25 cellular contexts compared by ENCODE assay signal in the genomic region with DNA sequence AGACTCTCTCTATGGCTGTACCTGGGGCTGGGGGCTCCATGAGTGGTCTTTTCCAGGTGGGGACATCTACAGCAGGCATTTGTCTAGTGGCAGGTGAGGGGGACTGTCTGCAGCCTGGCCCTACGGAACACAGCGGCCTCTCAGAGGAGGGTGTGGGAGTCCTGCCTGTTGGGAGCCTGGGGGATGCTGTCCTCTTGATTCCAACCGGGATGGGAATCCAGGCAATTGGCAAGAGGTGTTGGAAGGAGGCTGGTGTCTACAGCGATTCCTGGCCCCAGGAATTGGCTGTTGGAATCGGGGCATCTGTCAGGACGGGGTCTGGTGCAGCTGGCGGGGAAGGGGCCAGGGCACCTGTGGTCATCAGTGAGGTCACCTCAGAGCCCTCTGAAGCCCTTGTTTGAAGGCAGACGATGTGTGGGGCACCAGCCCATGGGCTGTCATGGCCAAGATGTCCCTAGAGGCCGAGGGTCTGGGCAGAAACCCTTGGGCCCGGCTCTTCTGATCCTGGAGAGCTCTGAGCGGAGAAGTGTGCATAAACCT.
"Had no signal": no experiment of that assay in that cellular context is flagged by ENCODE, and none has a peak within 500 bp of the region (broad histone marks: within the 10 kb centered on the region; RNA-seq: fewer than 3 reads in every experiment).

No MANE protein-coding gene starts in this region.

- DNase-seq: activated CD4-positive, alpha-beta T cell treated with anti-CD3 and anti-CD28 coated beads for 36 hours; activated CD4-positive, CD25-positive, alpha-beta regulatory T cell; activated CD8-positive, alpha-beta memory T cell treated with anti-CD3 and anti-CD28 coated beads, Interleukin-2, amount 10 ng/mL, durations not matched to agents 7 days and 5 days; activated CD8-positive, alpha-beta T cell treated with anti-CD3 and anti-CD28 coated beads, Interleukin-2, amount 10 ng/mL, durations not matched to agents 7 days and 5 days; activated naive CD4-positive, alpha-beta T cell treated with anti-CD3 and anti-CD28 coated beads for 36 hours; activated naive CD8-positive, alpha-beta T cell treated with anti-CD3 and anti-CD28 coated beads for 36 hours; activated T-cell treated with anti-CD3 and anti-CD28 coated beads, Interleukin-2, amount 50 U/mL, for 48 hours; adrenal gland; cortex of kidney; effector memory CD8-positive, alpha-beta T cell; mesenchymal stem cell; stimulated activated CD4-positive, alpha-beta T cell treated with anti-CD3 and anti-CD28 coated beads, Interleukin-1b, Interleukin-23, amount 100 ng/mL, for 48 hours; stimulated activated CD4-positive, alpha-beta T cell treated with anti-CD3 and anti-CD28 coated beads, Interleukin-4, amount 100 ng/mL, for 4 hours; stimulated activated CD8-positive, alpha-beta memory T cell treated with anti-CD3 and anti-CD28 coated beads, Interleukin-4, amount 100 ng/mL, for 48 hours; stimulated activated naive CD4-positive, alpha-beta T cell; T-helper 1 cell had no signal

- H3K9me3 ChIP-seq: adrenal gland, suprapubic skin had no signal

- H3K9me3 Mint-ChIP-seq: activated naive CD8-positive, alpha-beta T cell treated with anti-CD3 and anti-CD28 coated beads for 36 hours; natural killer cell treated with Interleukin-12 subunit alpha and Interleukin-12 subunit beta and Interleukin-15 and Interleukin-18, amount 100 ng/mL, for 72 hours had no signal

- H3K4me3 ChIP-seq: adrenal gland, ascending aorta, cardiac muscle cell, skin epidermis, suprapubic skin, tibial nerve had no signal

- H3K36me3 ChIP-seq: adrenal gland, ascending aorta, cardiac muscle cell, suprapubic skin, tibial nerve had no signal

- ATAC-seq: activated CD4-positive, alpha-beta T cell treated with anti-CD3 and anti-CD28 coated beads for 36 hours; activated CD8-positive, alpha-beta memory T cell treated with anti-CD3 and anti-CD28 coated beads, Interleukin-2, amount 10 ng/mL, durations not matched to agents 7 days and 5 days; activated CD8-positive, alpha-beta T cell treated with anti-CD3 and anti-CD28 coated beads, Interleukin-2, amount 10 ng/mL, durations not matched to agents 7 days and 5 days; effector memory CD8-positive, alpha-beta T cell; natural killer cell treated with Interleukin-12 subunit alpha and Interleukin-12 subunit beta and Interleukin-15 and Interleukin-18, amount 100 ng/mL, for 72 hours; sciatic nerve had no signal

- H3K27ac ChIP-seq: adrenal gland, ascending aorta, cardiac muscle cell, skin epidermis, suprapubic skin, tibial nerve had no signal

- H3K27ac Mint-ChIP-seq: activated CD4-positive, alpha-beta T cell treated with anti-CD3 and anti-CD28 coated beads for 36 hours; activated CD8-positive, alpha-beta memory T cell treated with anti-CD3 and anti-CD28 coated beads, Interleukin-2, amount 10 ng/mL, durations not matched to agents 7 days and 5 days; activated CD8-positive, alpha-beta T cell treated with anti-CD3 and anti-CD28 coated beads, Interleukin-2, amount 10 ng/mL, durations not matched to agents 7 days and 5 days; activated naive CD4-positive, alpha-beta T cell treated with anti-CD3 and anti-CD28 coated beads for 36 hours; activated naive CD8-positive, alpha-beta T cell treated with anti-CD3 and anti-CD28 coated beads for 36 hours; brain; effector memory CD8-positive, alpha-beta T cell; natural killer cell treated with Interleukin-12 subunit alpha and Interleukin-12 subunit beta and Interleukin-15 and Interleukin-18, amount 100 ng/mL, for 72 hours; T-helper 2 cell treated with Interferon-gamma antibody and Interleukin-4, amounts not matched to agents 5 μg/mL and 100 μg/mL, for 36 hours had no signal

- H3K4me1 Mint-ChIP-seq: activated CD4-positive, alpha-beta T cell treated with anti-CD3 and anti-CD28 coated beads for 36 hours; activated CD8-positive, alpha-beta memory T cell treated with anti-CD3 and anti-CD28 coated beads, Interleukin-2, amount 10 ng/mL, durations not matched to agents 7 days and 5 days; brain had no signal

- H3K36me3 Mint-ChIP-seq: activated CD8-positive, alpha-beta memory T cell treated with anti-CD3 and anti-CD28 coated beads, Interleukin-2, amount 10 ng/mL, durations not matched to agents 7 days and 5 days; activated naive CD8-positive, alpha-beta T cell treated with anti-CD3 and anti-CD28 coated beads for 36 hours; brain; natural killer cell treated with Interleukin-12 subunit alpha and Interleukin-12 subunit beta and Interleukin-15 and Interleukin-18, amount 100 ng/mL, for 72 hours had no signal

- H3K27me3 Mint-ChIP-seq: activated CD8-positive, alpha-beta memory T cell treated with anti-CD3 and anti-CD28 coated beads, Interleukin-2, amount 10 ng/mL, durations not matched to agents 7 days and 5 days; brain had no signal

- H3K27me3 ChIP-seq: adrenal gland, ascending aorta, cardiac muscle cell, suprapubic skin, tibial nerve had no signal

- H3K4me3 Mint-ChIP-seq: activated CD4-positive, alpha-beta T cell treated with anti-CD3 and anti-CD28 coated beads for 36 hours; activated CD8-positive, alpha-beta memory T cell treated with anti-CD3 and anti-CD28 coated beads, Interleukin-2, amount 10 ng/mL, durations not matched to agents 7 days and 5 days; activated CD8-positive, alpha-beta T cell treated with anti-CD3 and anti-CD28 coated beads, Interleukin-2, amount 10 ng/mL, durations not matched to agents 7 days and 5 days; activated naive CD4-positive, alpha-beta T cell treated with anti-CD3 and anti-CD28 coated beads for 36 hours; activated naive CD8-positive, alpha-beta T cell treated with anti-CD3 and anti-CD28 coated beads for 36 hours; brain; effector memory CD8-positive, alpha-beta T cell; natural killer cell treated with Interleukin-12 subunit alpha and Interleukin-12 subunit beta and Interleukin-15 and Interleukin-18, amount 100 ng/mL, for 72 hours; T-helper 2 cell treated with Interferon-gamma antibody and Interleukin-4, amounts not matched to agents 5 μg/mL and 100 μg/mL, for 36 hours had no signal

- H3K4me1 ChIP-seq: adrenal gland, ascending aorta, suprapubic skin, tibial nerve had no signal
